Comparison of ENCODE assay signal across 15 cellular contexts in the genomic region with DNA sequence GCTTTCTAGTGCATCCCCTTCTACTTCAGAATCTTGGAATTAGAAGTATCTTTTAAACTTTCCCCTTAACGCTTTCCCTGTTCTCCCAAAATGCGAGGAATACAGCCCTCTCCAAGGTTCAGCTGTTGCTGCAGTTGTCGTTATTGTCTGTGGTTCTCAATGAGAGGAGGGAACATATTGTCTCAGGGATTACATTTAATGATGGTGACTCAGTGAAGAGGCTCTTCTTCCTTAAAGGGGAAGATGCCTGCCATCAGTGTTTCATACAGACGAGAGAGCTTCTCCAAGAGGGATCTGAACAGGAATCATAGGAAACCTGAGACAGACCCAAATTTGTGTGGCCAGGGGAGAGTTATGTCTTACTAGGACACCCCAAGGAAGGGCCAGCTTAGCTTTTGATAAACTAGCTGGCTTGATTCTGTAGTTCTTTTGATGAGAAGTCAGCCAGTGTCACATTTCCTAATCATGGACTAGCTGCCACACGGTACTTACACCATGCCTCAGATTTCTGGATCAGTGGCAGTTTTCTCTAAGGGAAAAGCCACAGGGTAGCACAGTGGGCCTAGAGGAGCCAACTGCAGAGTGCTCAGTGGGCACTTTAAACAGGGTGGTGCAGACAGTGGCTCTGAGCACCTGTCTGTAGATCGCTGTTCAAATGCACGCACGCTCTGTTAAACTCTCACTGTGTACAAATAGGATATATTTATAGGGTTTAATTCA. TPM values are rescaled to one million over a fixed set of nuclear protein-coding genes. Genes with fewer than 3 reads are reported as not detected.
DNase-seq lines count a peak whose midpoint lies in the region; ATAC-seq, FAIRE-seq and TF ChIP-seq lines count a peak whose summit lies in the region.
"Had no signal": no experiment of that assay in that cellular context is flagged by ENCODE, and none has a peak within 500 bp of the region (broad histone marks: within the 10 kb centered on the region; RNA-seq: fewer than 3 reads in every experiment).

No MANE protein-coding gene starts in this region.

- H3K4me3 ChIP-seq in breast epithelium (no peak overlapping the region), fibroblast of mammary gland (ENCODE audit: control insufficient read depth, low read depth, low read length) (no peak overlapping the region), OCI-LY7 (ENCODE audit: low read depth, low read length, poor library complexity, severe bottlenecking) (no peak overlapping the region), HepG2 (replicated peaks in 1 of 3; ENCODE audit: insufficient read depth in 1 of 3, low read depth in 2 of 3, low read length in 3 of 3) (no peak overlapping the region)

- H3K79me2 ChIP-seq in OCI-LY7 (ENCODE audit: insufficient read depth, low read depth, low read length) (no peaks in the 10 kb centered on the region), HepG2 (ENCODE audit: insufficient read depth, low read length) (no peaks in the 10 kb centered on the region)

- H3K27ac ChIP-seq in breast epithelium = no peak overlapping the region
- H3K27ac ChIP-seq in RWPE1 = peak overlapping the region; percentile 20; the same call in 1 of the 2 replicates
- H3K27ac ChIP-seq in OCI-LY7 (ENCODE audit: low read depth, low read length, poor library complexity, severe bottlenecking) = no peak overlapping the region
- H3K27ac ChIP-seq in HepG2 (ENCODE audit: extremely low read length, insufficient read depth, low read length) = no peak overlapping the region

- peak overlapping the region; percentile 2 for H3K4me3 Mint-ChIP-seq in MCF 10A (ENCODE audit: unreplicated experiment)
- H3K4me3 Mint-ChIP-seq in activated CD8-positive, alpha-beta T cell treated with anti-CD3 and anti-CD28 coated beads for 36 hours = no peak overlapping the region
- H3K4me3 Mint-ChIP-seq: activated CD8-positive, alpha-beta T cell treated with anti-CD3 and anti-CD28 coated beads, Interleukin-2, amount 10 ng/mL, durations not matched to agents 7 days and 5 days; T-cell had no signal

- BruUV-seq in MCF 10A (replicated peaks; lab: Mats Ljungman, UMichigan) = no TSS peak
- no TSS peak for BruUV-seq in OCI-LY7 (replicated peaks; lab: Mats Ljungman, UMichigan)
- no TSS peak for BruUV-seq in HepG2 (replicated peaks; lab: Mats Ljungman, UMichigan)

- POLR2A ChIA-PET in MCF 10A (lab: Yijun Ruan, JAX) (no interaction called here), RWPE1 (lab: Yijun Ruan, JAX; ENCODE audit: low non-redundant PET) (no interaction called here), OCI-LY7 (lab: Charles Lee) (no interaction called here), HepG2 (lab: Yijun Ruan, JAX) (no interaction called here)
- POLR2A ChIA-PET in activated CD8-positive, alpha-beta T cell treated with anti-CD3 and anti-CD28 coated beads for 36 hours (lab: Charles Lee) = no interaction called here

- TF ChIP-seq EP300 in HepG2 (IDR thresholded peaks at IDR 0.05; ENCODE audit: low read depth in 2 of 2, low read length in 2 of 2) (no peak), HepG2 (CRISPR knock-in tag; IDR thresholded peaks at IDR 0.05; ENCODE audit: borderline replicate concordance) (no peak)

- intact Hi-C loops in MCF 10A (cut with micrococcal nuclease) = no loop called here
- intact Hi-C loops in breast epithelium (cut with DNase I; ENCODE audit: low total_unique reads) = no loop called here
- intact Hi-C loops in activated CD8-positive, alpha-beta T cell treated with anti-CD3 and anti-CD28 coated beads for 36 hours (cut with micrococcal nuclease) = no loop called here
- intact Hi-C loops in OCI-LY7 (cut with micrococcal nuclease; ENCODE audit: unreplicated experiment) = no loop called here
- intact Hi-C loops in HepG2 (cut with micrococcal nuclease; ENCODE audit: unreplicated experiment) = no loop called here

- H2AFZ ChIP-seq in OCI-LY7 (ENCODE audit: low read length) (no peak overlapping the region), HepG2 (ENCODE audit: low read length) (no peak overlapping the region)

- WGBS in HepG2 (ENCODE audit: low lambda C conversion rate) = 95% methylated on average over 8 of the region's 8 CpGs

- TF ChIP-seq POLR2A in breast epithelium (IDR thresholded peaks at IDR 0.05) (no peak), HepG2 (IDR thresholded peaks at IDR 0.05; ENCODE audit: insufficient read depth in 1 of 2, low read depth in 2 of 2, low read length in 2 of 2) (no peak), erythroblast (IDR thresholded peaks at IDR 0.05; ENCODE audit: low read length) (no peak)

- H3K9me3 ChIP-seq in breast epithelium = peaks cover 0 to 6% of the 10 kb centered on the region in 2 donors
- no peaks in the 10 kb centered on the region for H3K9me3 ChIP-seq in OCI-LY7 (ENCODE audit: low read length)
- H3K9me3 ChIP-seq in HepG2 (ENCODE audit: low read length) = no peaks in the 10 kb centered on the region

- in situ Hi-C loops in HepG2 (cut with HindIII; ENCODE audit: extremely low pct_ligation_motif_present, low pct_unique_long_range_greater_than_20kb) = loop anchor here (25.0 kb wide), 1 partner anchor 288 kb away; no protein-coding TSS in a partner anchor

- no peak for ATAC-seq in activated CD8-positive, alpha-beta T cell treated with anti-CD3 and anti-CD28 coated beads for 36 hours
- no peak for ATAC-seq in HepG2
- ATAC-seq: activated CD8-positive, alpha-beta T cell treated with anti-CD3 and anti-CD28 coated beads, Interleukin-2, amount 10 ng/mL, durations not matched to agents 7 days and 5 days; T-cell had no signal

- H3K9ac ChIP-seq in HepG2 (ENCODE audit: insufficient read depth, low read depth, low read length) = no peak overlapping the region

- H3K4me1 ChIP-seq in breast epithelium (no peaks in the 10 kb centered on the region), OCI-LY7 (ENCODE audit: insufficient read depth, low read length, poor library complexity, severe bottlenecking) (peaks cover 8% of the 10 kb centered on the region), HepG2 (ENCODE audit: insufficient read depth, low read length) (no peaks in the 10 kb centered on the region)

- no peaks in the 10 kb centered on the region for H3K9me2 ChIP-seq in OCI-LY7 (ENCODE audit: insufficient read depth, low read length)

- no peaks in the 10 kb centered on the region for H4K20me1 ChIP-seq in OCI-LY7 (ENCODE audit: insufficient read depth, low read length)
- no peaks in the 10 kb centered on the region for H4K20me1 ChIP-seq in HepG2 (ENCODE audit: insufficient read depth, low read length)

- no peaks in the 10 kb centered on the region for H3K27me3 ChIP-seq in breast epithelium
- no peaks in the 10 kb centered on the region for H3K27me3 ChIP-seq in HepG2 (ENCODE audit: control insufficient read depth in 1 of 2, insufficient read depth in 2 of 2, low read length in 2 of 2)

- H3K36me3 ChIP-seq in breast epithelium = peaks cover 7% of the 10 kb centered on the region
- H3K36me3 ChIP-seq in OCI-LY7 (ENCODE audit: insufficient read depth, low read length) = peaks cover 17% of the 10 kb centered on the region; the same call in 1 of the 2 replicates
- peaks cover 33 to 57% of the 10 kb centered on the region in 2 experiments for H3K36me3 ChIP-seq in HepG2 (replicated peaks in 1 of 2; ENCODE audit: control insufficient read depth in 1 of 2, insufficient read depth in 2 of 2, low read length in 2 of 2)

- H3K4me1 Mint-ChIP-seq in MCF 10A (ENCODE audit: insufficient read depth, unreplicated experiment) = peaks cover 12% of the 10 kb centered on the region
- H3K4me1 Mint-ChIP-seq in activated CD8-positive, alpha-beta T cell treated with anti-CD3 and anti-CD28 coated beads for 36 hours (ENCODE audit: low read depth) = no peaks in the 10 kb centered on the region
- H3K4me1 Mint-ChIP-seq: T-cell had no signal

- H3K36me3 Mint-ChIP-seq in MCF 10A (ENCODE audit: insufficient read depth, unreplicated experiment) = peaks cover 46% of the 10 kb centered on the region
- H3K36me3 Mint-ChIP-seq in activated CD8-positive, alpha-beta T cell treated with anti-CD3 and anti-CD28 coated beads for 36 hours (ENCODE audit: low read depth) = peaks cover 11% of the 10 kb centered on the region

- H3K4me2 ChIP-seq in OCI-LY7 (ENCODE audit: low read length) = no peak overlapping the region
- H3K4me2 ChIP-seq in HepG2 (ENCODE audit: low read depth, low read length) = no peak overlapping the region

- no peak for TF ChIP-seq CTCF in MCF 10A (IDR thresholded peaks at IDR 0.05; ENCODE audit: unreplicated experiment)
- no peak for TF ChIP-seq CTCF in breast epithelium (IDR thresholded peaks at IDR 0.05)
- TF ChIP-seq CTCF in RWPE1 (conservative IDR thresholded peaks at IDR 0.05; ENCODE audit: low read depth) = no peak
- TF ChIP-seq CTCF in fibroblast of mammary gland (conservative IDR thresholded peaks at IDR 0.05; ENCODE audit: control insufficient read depth, insufficient read depth, low read depth, low read length) = no peak
- no peak for TF ChIP-seq CTCF in activated CD8-positive, alpha-beta T cell treated with anti-CD3 and anti-CD28 coated beads for 36 hours (IDR thresholded peaks at IDR 0.05)
- no peak for TF ChIP-seq CTCF in OCI-LY7 (conservative IDR thresholded peaks at IDR 0.05; ENCODE audit: low read length)
- no peak for TF ChIP-seq CTCF in HepG2 (CRISPR knock-in tag; IDR thresholded peaks at IDR 0.05)

- no peak for FAIRE-seq in HepG2 (lab: Jason Lieb, UNC)

- peak; percentile 49 for DNase-seq in MCF 10A (ENCODE audit: unreplicated experiment)
- DNase-seq in breast epithelium (ENCODE audit: low spot score in 2 of 2) = no peak
- peak; percentile 61 for DNase-seq in RWPE1 (ENCODE audit: low spot score)
- DNase-seq in fibroblast of mammary gland (ENCODE audit: low read depth) = peak; percentile 74
- no peak for DNase-seq in activated CD8-positive, alpha-beta T cell treated with anti-CD3 and anti-CD28 coated beads for 36 hours
- no peak for DNase-seq in OCI-LY7 (ENCODE audit: low spot score)
- DNase-seq in HepG2 (ENCODE audit: low spot score) = no peak
- no peak for DNase-seq in erythroblast (lab: John Stamatoyannopoulos, UW)
- DNase-seq: activated CD8-positive, alpha-beta T cell treated with anti-CD3 and anti-CD28 coated beads, Interleukin-2, amount 10 ng/mL, durations not matched to agents 7 days and 5 days; activated naive CD4-positive, alpha-beta T cell treated with anti-CD3 and anti-CD28 coated beads, Interleukin-2, amount 50 U/mL, for 16 hours; AML-193; dermis blood vessel endothelial cell; GF-D8; NCI-H526; T-cell had no signal

- no peaks in the 10 kb centered on the region for H3K9me3 Mint-ChIP-seq in MCF 10A (ENCODE audit: unreplicated experiment)
- no peaks in the 10 kb centered on the region for H3K9me3 Mint-ChIP-seq in activated CD8-positive, alpha-beta T cell treated with anti-CD3 and anti-CD28 coated beads for 36 hours
- H3K9me3 Mint-ChIP-seq: T-cell had no signal

- H3K27me3 Mint-ChIP-seq in MCF 10A (ENCODE audit: insufficient read depth, unreplicated experiment) = no peaks in the 10 kb centered on the region
- H3K27me3 Mint-ChIP-seq in activated CD8-positive, alpha-beta T cell treated with anti-CD3 and anti-CD28 coated beads for 36 hours = no peaks in the 10 kb centered on the region
- H3K27me3 Mint-ChIP-seq: T-cell had no signal

- no peak for TF ChIP-seq RAD21 in HepG2 (CRISPR knock-in tag; IDR thresholded peaks at IDR 0.05)

- H3K27ac Mint-ChIP-seq in MCF 10A (ENCODE audit: low read depth, unreplicated experiment) = peak overlapping the region; percentile 56
- H3K27ac Mint-ChIP-seq in activated CD8-positive, alpha-beta T cell treated with anti-CD3 and anti-CD28 coated beads for 36 hours = no peak overlapping the region
- H3K27ac Mint-ChIP-seq: activated CD8-positive, alpha-beta T cell treated with anti-CD3 and anti-CD28 coated beads, Interleukin-2, amount 10 ng/mL, durations not matched to agents 7 days and 5 days; T-cell had no signal

- CTCF ChIA-PET in MCF 10A (lab: Yijun Ruan, JAX) = interaction anchor here (0.7 to 1.3 kb wide), 4 partner anchors 13 to 280 kb away, joined by 3 to 4 read pairs (median 4); no protein-coding TSS in a partner anchor
- CTCF ChIA-PET in RWPE1 (lab: Yijun Ruan, JAX) = interaction anchor here (0.6 to 1.0 kb wide), 2 partner anchors 16 to 279 kb away, joined by 3 to 4 read pairs; no protein-coding TSS in a partner anchor
- CTCF ChIA-PET in activated CD8-positive, alpha-beta T cell treated with anti-CD3 and anti-CD28 coated beads for 36 hours (lab: Charles Lee) = interaction anchor here (0.7 to 1.5 kb wide), 2 partner anchors 279 to 1227 kb away, joined by 3 to 7 read pairs; no protein-coding TSS in a partner anchor
- CTCF ChIA-PET in OCI-LY7 (lab: Charles Lee; ENCODE audit: unreplicated experiment) = no interaction called here
- CTCF ChIA-PET in HepG2 (lab: Yijun Ruan, JAX; ENCODE audit: low intra/inter-chr PET ratio, low total read pairs) = no interaction called here

RNA-seq across cellular contexts. Expression of a gene that starts 59.7 kb away (rescaled TPM):
- 25.3 and 28.8 TPM in 2 replicates for total RNA-seq in MCF 10A (2022)
- 10 to 100 TPM; 17.0 to 29.3 (median 28.5) TPM for total RNA-seq in breast epithelium
- 10 to 100 TPM; 10.0 to 10.1 TPM for total RNA-seq in activated CD8-positive, alpha-beta T cell treated with anti-CD3 and anti-CD28 coated beads for 36 hours
- 7.1 and 8.0 TPM in 2 replicates for total RNA-seq in OCI-LY7 (2014; rRNA removed; shearing (Covaris generic))
- 11.9 and 12.5 TPM in 2 replicates for total RNA-seq in OCI-LY7 (2022)
- total RNA-seq in HepG2 (2016; rRNA removed; fragmentation: Illumina TruSeq; extraction: Trizol) = 42.1 and 59.1 TPM in 2 replicates
- total RNA-seq in HepG2 (2016; cell fraction: cytosol; rRNA removed; fragmentation: Illumina TruSeq; extraction: Trizol; ENCODE audit: low read depth) = 32.4 and 35.6 TPM in 2 replicates
- total RNA-seq in HepG2 (2016; cell fraction: insoluble cytoplasmic fraction; rRNA removed; fragmentation: Illumina TruSeq; extraction: Trizol) = 41.0 and 60.9 TPM in 2 replicates
- 29.2 and 32.9 TPM in 2 replicates for total RNA-seq in HepG2 (2016; cell fraction: membrane; rRNA removed; fragmentation: Illumina TruSeq; extraction: Trizol)
- 66.4 and 75.5 TPM in 2 replicates for total RNA-seq in HepG2 (2016; cell fraction: nucleus; rRNA removed; fragmentation: Illumina TruSeq; extraction: Trizol)
- polyA plus RNA-seq in HepG2 (2011; rRNA removed) = 105 and 108 TPM in 2 replicates
- 53.2 and 89.4 TPM in 2 replicates for polyA plus RNA-seq in HepG2 (2011; cell fraction: cytosol; rRNA removed)
- polyA plus RNA-seq in HepG2 (2011; cell fraction: nucleus; rRNA removed) = 65.7 and 85.9 TPM in 2 replicates
- polyA plus RNA-seq in HepG2 (2012) = 99.1 and 106 TPM in 2 replicates
- 2.2 and 2.6 TPM in 2 replicates for polyA plus RNA-seq in HepG2 (2016; cell fraction: cytosol; fragmentation: Illumina TruSeq; extraction: Trizol; ENCODE audit: low read depth)
- polyA plus RNA-seq in HepG2 (2016; cell fraction: insoluble cytoplasmic fraction; fragmentation: Illumina TruSeq; extraction: Trizol; ENCODE audit: low read depth) = 31.8 and 32.9 TPM in 2 replicates
- 8.5 and 9.3 TPM in 2 replicates for polyA plus RNA-seq in HepG2 (2016; cell fraction: membrane; fragmentation: Illumina TruSeq; extraction: Trizol; ENCODE audit: low read depth)
- 140 and 144 TPM in 2 replicates for polyA plus RNA-seq in HepG2 (2016; cell fraction: nucleus; fragmentation: Illumina TruSeq; extraction: Trizol; ENCODE audit: insufficient read depth, low read depth)
- polyA minus RNA-seq in HepG2 (2011; rRNA and poly(A)+ RNA removed; ENCODE audit: low replicate concordance) = 13.5 and 115 TPM in 2 replicates
- 82.7 and 108 TPM in 2 replicates for polyA minus RNA-seq in HepG2 (2011; cell fraction: cytosol; rRNA and poly(A)+ RNA removed)
- 78.4 and 93.9 TPM in 2 replicates for polyA minus RNA-seq in HepG2 (2011; cell fraction: nucleus; rRNA and poly(A)+ RNA removed)

Comparison
In these comparisons a context has a peak if more than half of its experiments do, and no peak if none do; other contexts are left out.
1. DNase-seq: peak in MCF 10A (single experiment), RWPE1 (single experiment) and fibroblast of mammary gland (single experiment); none in breast epithelium (0 of 2), activated CD8-positive, alpha-beta T cell treated with anti-CD3 and anti-CD28 coated beads for 36 hours (single experiment), OCI-LY7 (single experiment), HepG2 (single experiment) and erythroblast (0 of 2).
2. CTCF ChIA-PET loops: an anchor here in MCF 10A (0.7 to 1.3 kb wide), RWPE1 (0.6 to 1.0 kb wide) and activated CD8-positive, alpha-beta T cell treated with anti-CD3 and anti-CD28 coated beads for 36 hours (0.7 to 1.5 kb wide); none called in OCI-LY7 and HepG2.